Comparison of ENCODE assay signal across 17 cellular contexts in genomic region chr14:37590096-37590809, GRCh38. TPM values are rescaled to one million over a fixed set of nuclear protein-coding genes. Genes with fewer than 3 reads are reported as not detected.
DNase-seq lines count a peak whose midpoint lies in the region; ATAC-seq and TF ChIP-seq lines count a peak whose summit lies in the region.
"Had no signal": no experiment of that assay in that cellular context is flagged by ENCODE, and none has a peak within 500 bp of the region (broad histone marks: within the 10 kb centered on the region; RNA-seq: fewer than 3 reads in every experiment).

No MANE protein-coding gene starts in this region.

- ATAC-seq in body of pancreas (no peak), esophagus mucosa (no peak)
- ATAC-seq in activated CD8-positive, alpha-beta T cell treated with anti-CD3 and anti-CD28 coated beads, Interleukin-2, amount 10 ng/mL, durations not matched to agents 7 days and 5 days: no peak
- ATAC-seq: Right ventricle myocardium inferior had no signal

- H3K4me1 Mint-ChIP-seq in activated CD8-positive, alpha-beta T cell treated with anti-CD3 and anti-CD28 coated beads, Interleukin-2, amount 10 ng/mL, durations not matched to agents 7 days and 5 days (ENCODE audit: low read depth): peaks cover 7% of the 10 kb centered on the region

- H3K27ac ChIP-seq in esophagus (ENCODE audit: low read depth in 2 of 2, low read length in 1 of 2): no peak overlapping the region
- H3K27ac ChIP-seq in stomach: peak overlapping the region; percentile 64 to 95 (median 91)
- H3K27ac ChIP-seq in body of pancreas: no peak overlapping the region
- H3K27ac ChIP-seq: ascending aorta had no signal

- peaks cover 21% of the 10 kb centered on the region for H3K36me3 Mint-ChIP-seq in activated CD8-positive, alpha-beta T cell treated with anti-CD3 and anti-CD28 coated beads, Interleukin-2, amount 10 ng/mL, durations not matched to agents 7 days and 5 days (ENCODE audit: low read depth)

- no peak for TF ChIP-seq EP300 in stomach (IDR thresholded peaks at IDR 0.05)

- DNase-seq in NCI-H2196 (lab: John Stamatoyannopoulos, UW; ENCODE audit: unreplicated experiment): peak; percentile 26
- DNase-seq in NCI-H2196 treated with DMSO at 0.1 percent for 48 hours (lab: John Stamatoyannopoulos, UW; ENCODE audit: unreplicated experiment): no peak
- peak; percentile 82 for DNase-seq in NCI-H345 treated with DMSO at 0.1 percent for 48 hours (lab: John Stamatoyannopoulos, UW; ENCODE audit: unreplicated experiment)
- DNase-seq in stomach: no peak
- no peak for DNase-seq in body of pancreas
- no peak for DNase-seq in activated CD8-positive, alpha-beta T cell treated with anti-CD3 and anti-CD28 coated beads, Interleukin-2, amount 10 ng/mL, durations not matched to agents 7 days and 5 days
- DNase-seq: activated CD4-positive, alpha-beta T cell treated with anti-CD3 and anti-CD28 coated beads, Interleukin-2, amount 10 ng/mL, durations not matched to agents 7 days and 5 days; mesendoderm; NCI-H226; occipital lobe; T-helper 9 cell had no signal

- H3K9me3 Mint-ChIP-seq in activated CD8-positive, alpha-beta T cell treated with anti-CD3 and anti-CD28 coated beads, Interleukin-2, amount 10 ng/mL, durations not matched to agents 7 days and 5 days (ENCODE audit: insufficient read depth): peaks cover 5% of the 10 kb centered on the region

- CTCF ChIA-PET in activated CD8-positive, alpha-beta T cell treated with anti-CD3 and anti-CD28 coated beads, Interleukin-2, amount 10 ng/mL, durations not matched to agents 7 days and 5 days (lab: Charles Lee): no interaction called here

- H3K27ac Mint-ChIP-seq in activated CD8-positive, alpha-beta T cell treated with anti-CD3 and anti-CD28 coated beads, Interleukin-2, amount 10 ng/mL, durations not matched to agents 7 days and 5 days: no peak overlapping the region

- TF ChIP-seq CTCF in stomach (IDR thresholded peaks at IDR 0.05) (no peak), body of pancreas (IDR thresholded peaks at IDR 0.05) (no peak)

- peaks cover 67% of the 10 kb centered on the region for H3K27me3 Mint-ChIP-seq in activated CD8-positive, alpha-beta T cell treated with anti-CD3 and anti-CD28 coated beads, Interleukin-2, amount 10 ng/mL, durations not matched to agents 7 days and 5 days (ENCODE audit: low read depth)

- intact Hi-C loops in stomach (cut with DNase I; ENCODE audit: low total_unique reads): no loop called here
- intact Hi-C loops in body of pancreas (cut with DNase I): loop anchor here (10.0 kb wide), 1 partner anchor 345 kb away; no protein-coding TSS in a partner anchor

- WGBS in esophagus, 2 donors: 15 to 22% methylated on average over 5 of the region's 5 CpGs
- 4 to 15% (median 9%) methylated on average over 5 of the region's 5 CpGs for WGBS in stomach, 5 donors
- WGBS in body of pancreas, 2 donors: 70 to 71% methylated on average over 5 of the region's 5 CpGs

- H3K36me3 ChIP-seq in esophagus (ENCODE audit: control insufficient read depth in 2 of 2, insufficient read depth in 2 of 2, low read length in 1 of 2) (peaks cover 0 to 2% of the 10 kb centered on the region in 2 donors), stomach (peaks cover 0 to 4% (median 2%) of the 10 kb centered on the region in 4 donors), body of pancreas (replicated peaks in 1 of 2; ENCODE audit: insufficient read depth in 1 of 2, low read depth in 2 of 2) (no peaks in the 10 kb centered on the region)
- H3K36me3 ChIP-seq: ascending aorta had no signal

- TF ChIP-seq POLR2A in stomach (IDR thresholded peaks at IDR 0.05): no peak
- no peak for TF ChIP-seq POLR2A in body of pancreas (IDR thresholded peaks at IDR 0.05)

- H3K4me1 ChIP-seq in esophagus (ENCODE audit: control insufficient read depth in 2 of 2, insufficient read depth in 2 of 2, low read length in 1 of 2) (no peaks in the 10 kb centered on the region), stomach (peaks cover 3 to 40% (median 23%) of the 10 kb centered on the region in 4 donors), body of pancreas (peaks cover 19% of the 10 kb centered on the region)

- H3K9me3 ChIP-seq in esophagus (ENCODE audit: control insufficient read depth in 2 of 2, insufficient read depth in 1 of 2, low read depth in 1 of 2, low read length in 1 of 2): no peaks in the 10 kb centered on the region
- H3K9me3 ChIP-seq in stomach: no peaks in the 10 kb centered on the region
- H3K9me3 ChIP-seq in body of pancreas: no peaks in the 10 kb centered on the region
- H3K9me3 ChIP-seq: ascending aorta had no signal

- H3K4me3 ChIP-seq in esophagus (ENCODE audit: low read depth in 1 of 2, low read length in 2 of 2) (peak overlapping the region; percentile 26 to 79), stomach (peak overlapping the region; percentile 47 to 67 (median 58)), body of pancreas (no peak overlapping the region)
- H3K4me3 ChIP-seq: ascending aorta had no signal

- POLR2A ChIA-PET in activated CD8-positive, alpha-beta T cell treated with anti-CD3 and anti-CD28 coated beads, Interleukin-2, amount 10 ng/mL, durations not matched to agents 7 days and 5 days (lab: Charles Lee): no interaction called here

- no peak overlapping the region for H3K4me3 Mint-ChIP-seq in activated CD8-positive, alpha-beta T cell treated with anti-CD3 and anti-CD28 coated beads, Interleukin-2, amount 10 ng/mL, durations not matched to agents 7 days and 5 days

- H3K27me3 ChIP-seq in esophagus (ENCODE audit: control insufficient read depth in 1 of 2, insufficient read depth in 2 of 2, low read length in 2 of 2): no peaks in the 10 kb centered on the region
- H3K27me3 ChIP-seq in stomach: peaks cover 35 to 99% (median 68%) of the 10 kb centered on the region in 3 donors
- peaks cover 11 to 37% of the 10 kb centered on the region in 2 donors for H3K27me3 ChIP-seq in body of pancreas

RNA-seq across cellular contexts. Expression of gene FOXA1, which starts 4.8 kb away (rescaled TPM):
- polyA plus RNA-seq in esophagus: 10 to 100 TPM in 1 of 2 donors, 1 to 10 TPM in 1; 9.5 to 10.1 TPM
- total RNA-seq in stomach: 100 to 1,000 TPM in 2 of 5 donors, 10 to 100 TPM in 2, under 1 TPM in 1; 0.58 to 147 (median 70.5) TPM
- 10 to 100 TPM; 17.4 to 29.4 (median 24.3) TPM for polyA plus RNA-seq in stomach
- total RNA-seq in body of pancreas: under 1 TPM; 0.26 to 0.33 TPM
- not detected for total RNA-seq in activated CD8-positive, alpha-beta T cell treated with anti-CD3 and anti-CD28 coated beads, Interleukin-2, amount 10 ng/mL, durations not matched to agents 7 days and 5 days
- 14.6 TPM for total RNA-seq in esophagus mucosa
- total RNA-seq: activated CD4-positive, alpha-beta T cell treated with anti-CD3 and anti-CD28 coated beads, Interleukin-2, amount 10 ng/mL, durations not matched to agents 7 days and 5 days; ascending aorta; dermis microvascular lymphatic vessel endothelial cell; occipital lobe; Right ventricle myocardium inferior; skeletal muscle tissue had no signal

RNA-seq across cellular contexts. Expression of gene TTC6, which starts 5.2 kb away (rescaled TPM):
- polyA plus RNA-seq in esophagus (1 to 10 TPM in 1 of 2 donors, under 1 TPM in 1; 0.27 to 2.4 TPM), stomach (1 to 10 TPM in 2 of 3 donors, under 1 TPM in 1; 0.92 to 8.5 (median 8.3) TPM)
- total RNA-seq in stomach (100 to 1,000 TPM in 1 of 5 donors, 10 to 100 TPM in 4; 20.6 to 184 (median 22.8) TPM), body of pancreas (not detected), esophagus mucosa (1.3 TPM)
- total RNA-seq in activated CD8-positive, alpha-beta T cell treated with anti-CD3 and anti-CD28 coated beads, Interleukin-2, amount 10 ng/mL, durations not matched to agents 7 days and 5 days: not detected
- total RNA-seq: activated CD4-positive, alpha-beta T cell treated with anti-CD3 and anti-CD28 coated beads, Interleukin-2, amount 10 ng/mL, durations not matched to agents 7 days and 5 days; ascending aorta; Right ventricle myocardium inferior had no signal

Comparison
In these comparisons a context has a peak if more than half of its experiments do, and no peak if none do; other contexts are left out.
1. DNase-seq: peak in NCI-H2196 (single experiment) and NCI-H345 treated with DMSO at 0.1 percent for 48 hours (single experiment); none in NCI-H2196 treated with DMSO at 0.1 percent for 48 hours (single experiment), stomach (single experiment), body of pancreas (0 of 4) and activated CD8-positive, alpha-beta T cell treated with anti-CD3 and anti-CD28 coated beads, Interleukin-2, amount 10 ng/mL, durations not matched to agents 7 days and 5 days (single experiment).
2. H3K27ac ChIP-seq: peak in stomach (5 of 5); none in esophagus (0 of 2) and body of pancreas (0 of 4).
3. H3K4me3 ChIP-seq: peak in esophagus (2 of 2) and stomach (4 of 4); none in body of pancreas (0 of 2).